ENCODE assay signal across 8 cellular contexts in genomic region chr9:93059097-93059959, GRCh38. TPM values are rescaled to one million over a fixed set of nuclear protein-coding genes. Genes with fewer than 3 reads are reported as not detected.
DNase-seq lines count a peak whose midpoint lies in the region; ATAC-seq, FAIRE-seq and TF ChIP-seq lines count a peak whose summit lies in the region.

No MANE protein-coding gene starts in this region.

- H3K9me3 ChIP-seq in A549 (no peaks in the 10 kb centered on the region), PC-9 (ENCODE audit: insufficient read depth, low read depth) (no peaks in the 10 kb centered on the region)

- H3K27me3 ChIP-seq in PC-9 (ENCODE audit: insufficient read depth, low read depth), result no peaks in the 10 kb centered on the region

- no peaks in the 10 kb centered on the region for H3K36me3 ChIP-seq in PC-9 (ENCODE audit: low read depth)

- 92% methylated on average over 25 of the region's 46 CpGs for WGBS in A549 (ENCODE audit: missing lambda C conversion rate)

- no peak for FAIRE-seq in A549 (lab: Jason Lieb, UNC)

- intact Hi-C loops in PC-9 (cut with micrococcal nuclease; ENCODE audit: unreplicated experiment), result no loop called here

- H3K27me3 Mint-ChIP-seq in nephron progenitor cell (ENCODE audit: low read depth, poor library complexity), result peaks cover 20% of the 10 kb centered on the region

- no peaks in the 10 kb centered on the region; the same call in 1 of the 2 replicates for H3F3A ChIP-seq in PC-9 (ENCODE audit: insufficient read depth, low read depth)

- H2AFZ ChIP-seq in PC-9, result 0 out of 2 replicates have a peak overlapping the region, but pooled peaks have one; percentile 58

- peak overlapping the region; percentile 91 for H3K4me2 ChIP-seq in A549
- peak overlapping the region; percentile 84 for H3K4me2 ChIP-seq in PC-9

- CTCF ChIA-PET in A549 (lab: Yijun Ruan, JAX) (interaction anchor here (1.0 kb wide), 1 partner anchor 8 kb away, joined by 4 read pairs; no protein-coding TSS in a partner anchor), PC-9 (lab: Charles Lee) (no interaction called here)

- H3K79me2 ChIP-seq in PC-9 (ENCODE audit: low read depth), result no peaks in the 10 kb centered on the region

- TF ChIP-seq RAD21 in A549 (conservative IDR thresholded peaks at IDR 0.05 in 1 of 2, IDR thresholded peaks at IDR 0.05 in 1 of 2), result no peak

- H3K4me1 Mint-ChIP-seq in nephron progenitor cell, result peaks cover 42% of the 10 kb centered on the region

- no peaks in the 10 kb centered on the region for H3K36me3 Mint-ChIP-seq in nephron progenitor cell (ENCODE audit: low read depth)

- H4K20me1 ChIP-seq in PC-9 (ENCODE audit: insufficient read depth), result no peaks in the 10 kb centered on the region

- H3K4me3 Mint-ChIP-seq in nephron progenitor cell, result peak overlapping the region; percentile 58

- TSS peak; percentile 59 for BruUV-seq in PC-9 (replicated peaks; lab: Mats Ljungman, UMichigan)

- no peak for TF ChIP-seq EP300 in A549 (IDR thresholded peaks at IDR 0.05)

- H3K4me3 ChIP-seq in A549, result peak overlapping the region; percentile 52
- H3K4me3 ChIP-seq in PC-9, result peak overlapping the region; percentile 57; the same call in 1 of the 2 replicates
- H3K4me3 ChIP-seq in coronary artery, result peak overlapping the region; percentile 78

- H3K9me3 Mint-ChIP-seq in nephron progenitor cell, result no peaks in the 10 kb centered on the region

- no peaks in the 10 kb centered on the region for H3K9me2 ChIP-seq in PC-9 (ENCODE audit: insufficient read depth)

- H3K27ac ChIP-seq in A549, result peak overlapping the region; percentile 40 to 75; a peak in 5 of 6 replicates
- H3K27ac ChIP-seq in PC-9, result no peak overlapping the region
- H3K27ac ChIP-seq in coronary artery, result peak overlapping the region; percentile 10 to 81
- H3K27ac ChIP-seq in caudate nucleus (ENCODE audit: low read depth, low read length), result no peak overlapping the region

- no peak overlapping the region for H3K27ac Mint-ChIP-seq in nephron progenitor cell

- DNase-seq in A549 (ENCODE audit: low read depth in 1 of 2, low spot score in 1 of 2) (no peak), PC-9 (no peak), coronary artery (ENCODE audit: low spot score) (no peak), nephron progenitor cell (no peak), A172 (ENCODE audit: low spot score) (no peak), caudate nucleus (lab: John Stamatoyannopoulos, UW) (no peak), SIG-M5 treated with dmso at 0.1 percent for 504 hours (lab: John Stamatoyannopoulos, UW; ENCODE audit: unreplicated experiment) (no peak)

- TF ChIP-seq POLR2A in A549 (IDR thresholded peaks at IDR 0.05; ENCODE audit: low read length), result no peak

- no peak for ATAC-seq in A549
- peak; percentile 26 for ATAC-seq in GM21381 (IDR thresholded peaks at IDR 0.05; ENCODE audit: unreplicated experiment)

- no peak for TF ChIP-seq CTCF in A549 (IDR thresholded peaks at IDR 0.05)
- TF ChIP-seq CTCF in PC-9 (conservative IDR thresholded peaks at IDR 0.05), result no peak
- no peak for TF ChIP-seq CTCF in coronary artery (IDR thresholded peaks at IDR 0.05)
- no peak for TF ChIP-seq CTCF in nephron progenitor cell (IDR thresholded peaks at IDR 0.05)

- POLR2A ChIA-PET in A549 (lab: Yijun Ruan, JAX), result no interaction called here
- POLR2A ChIA-PET in PC-9 (lab: Charles Lee; ENCODE audit: unreplicated experiment), result interaction anchor here (0.6 kb wide), 1 partner anchor 61 kb away, joined by 4 read pairs; no protein-coding TSS in a partner anchor

- H3K4me1 ChIP-seq in A549 (peaks cover 18% of the 10 kb centered on the region), PC-9 (replicated peaks; ENCODE audit: insufficient read depth) (peaks cover 7% of the 10 kb centered on the region)

TF ChIP-seq in A549, 52 proteins besides CTCF, POLR2A, EP300 and RAD21:
- TF ChIP-seq HOXB5 (CRISPR knock-in tag; IDR thresholded peaks at IDR 0.05) (no peak), ATOH8 (CRISPR knock-in tag; IDR thresholded peaks at IDR 0.05; ENCODE audit: low read depth) (no peak), PBX3 (IDR thresholded peaks at IDR 0.05) (no peak), FOSB (CRISPR knock-in tag; IDR thresholded peaks at IDR 0.05) (no peak), NPAS2 (CRISPR knock-in tag; IDR thresholded peaks at IDR 0.05; ENCODE audit: borderline replicate concordance) (no peak), HES2 (IDR thresholded peaks at IDR 0.05) (no peak), GATA3 (IDR thresholded peaks at IDR 0.05; ENCODE audit: borderline replicate concordance) (no peak), HOXA7 (CRISPR knock-in tag; IDR thresholded peaks at IDR 0.05) (no peak), ZFP36 (IDR thresholded peaks at IDR 0.05; ENCODE audit: borderline replicate concordance, partially characterized antibody) (no peak), HOXB13 (CRISPR knock-in tag; IDR thresholded peaks at IDR 0.05; ENCODE audit: low read depth) (no peak), MAZ (IDR thresholded peaks at IDR 0.05; ENCODE audit: borderline replicate concordance, low read depth, low read length) (no peak), RARB (CRISPR knock-in tag; IDR thresholded peaks at IDR 0.05) (no peak), ZC3H11A (IDR thresholded peaks at IDR 0.05) (no peak), POLR2AphosphoS2 (conservative IDR thresholded peaks at IDR 0.05; ENCODE audit: low read length) (no peak)

RNA-seq across cellular contexts. Expression of gene SUSD3, which starts 0.8 kb away (rescaled TPM):
- 0.27 and 0.66 TPM in 2 replicates for polyA plus RNA-seq in A549 (2011; rRNA removed)
- polyA plus RNA-seq in A549 (2012; cell fraction: cytosol; rRNA removed), result 1.3 and 1.9 TPM in 2 replicates
- 1.7 TPM in 2 replicates for polyA plus RNA-seq in A549 (2012; cell fraction: nucleus; rRNA removed)
- 0.34 to 0.46 TPM (median 0.42 TPM) in 3 replicates for polyA plus RNA-seq in A549 (2017; fragmentation: RNase III; extraction: RNeasy Plus Mini Kit Qiagen cat#74134 plus additional on column Dnase treatment)
- polyA minus RNA-seq in A549 (2011; rRNA and poly(A)+ RNA removed), result 0.25 TPM in 1 of 2 replicates, not detected in the other
- total RNA-seq in PC-9 (2021), result 8.4 and 8.7 TPM in 2 replicates
- total RNA-seq in A172 (2014; rRNA removed; shearing (Covaris generic)), result not detected in 2 replicates

RNA-seq across cellular contexts. Expression of gene CARD19, which starts 36.7 kb away (rescaled TPM):
- polyA plus RNA-seq in A549 (2011; rRNA removed) (27.6 and 36.0 TPM in 2 replicates), A549 (2017; fragmentation: RNase III; extraction: RNeasy Plus Mini Kit Qiagen cat#74134 plus additional on column Dnase treatment) (30.3 to 34.5 TPM (median 33.2 TPM) in 3 replicates)
- 108 and 125 TPM in 2 replicates for polyA plus RNA-seq in A549 (2012; cell fraction: cytosol; rRNA removed)
- polyA plus RNA-seq in A549 (2012; cell fraction: nucleus; rRNA removed), result 124 and 150 TPM in 2 replicates
- 20.2 and 23.0 TPM in 2 replicates for polyA minus RNA-seq in A549 (2011; rRNA and poly(A)+ RNA removed)
- 97.5 and 122 TPM in 2 replicates for total RNA-seq in PC-9 (2021)
- total RNA-seq in A172 (2014; rRNA removed; shearing (Covaris generic)), result 51.7 and 74.8 TPM in 2 replicates

Comparison
In these comparisons a context has a peak if more than half of its experiments do, and no peak if none do; other contexts are left out.
1. H3K27ac ChIP-seq: peak in A549 (2 of 2) and coronary artery (2 of 2); none in PC-9 (single experiment) and caudate nucleus (single experiment).
2. Peak in every context shown above with its lines, with median percentiles within 50 percentile points of each other: H3K4me3 ChIP-seq.